Comparison of ENCODE assay signal across 8 cellular contexts in the genomic region with DNA sequence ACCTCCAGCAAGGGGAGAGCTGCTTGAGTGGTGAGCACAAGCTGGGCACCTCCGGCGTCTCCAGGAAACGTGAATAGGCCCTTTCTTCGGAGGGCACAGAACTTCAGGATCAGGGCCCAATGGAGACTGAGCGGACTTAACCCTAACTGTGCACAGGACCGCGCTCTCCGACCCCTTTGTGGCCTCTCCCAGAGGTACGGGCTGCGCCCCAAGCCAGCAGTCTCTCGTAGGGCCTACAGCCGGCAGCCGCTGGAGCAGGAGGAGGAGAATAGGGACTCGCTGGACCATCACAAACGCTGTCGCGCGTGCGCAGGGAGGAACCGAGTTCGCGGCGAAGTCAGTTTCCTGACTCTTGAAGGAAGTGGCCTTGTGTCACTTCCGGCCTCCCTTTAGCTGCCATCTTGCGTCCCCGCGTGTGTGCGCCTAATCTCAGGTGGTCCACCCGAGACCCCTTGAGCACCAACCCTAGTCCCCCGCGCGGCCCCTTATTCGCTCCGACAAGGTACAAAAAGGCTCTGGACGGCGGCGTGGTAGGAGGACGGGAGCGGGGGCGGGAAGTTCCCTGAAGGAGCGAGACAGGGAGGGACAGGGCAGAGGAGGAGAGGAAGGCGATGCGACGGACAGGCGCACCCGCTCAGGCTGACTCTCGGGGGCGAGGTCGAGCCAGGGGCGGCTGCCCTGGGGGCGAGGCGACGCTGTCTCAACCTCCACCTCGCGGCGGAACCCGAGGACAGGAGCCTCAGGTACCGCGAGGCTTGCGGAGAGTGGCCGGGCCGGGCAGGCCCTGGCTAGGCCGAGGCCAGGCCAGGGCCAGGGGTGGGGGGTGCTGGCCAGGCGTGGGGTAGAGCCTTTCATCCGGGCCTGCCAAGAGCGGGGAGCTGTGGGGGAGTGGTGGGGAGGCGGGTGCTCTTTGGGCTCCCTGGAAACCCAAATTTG. TPM values are rescaled to one million over a fixed set of nuclear protein-coding genes. Genes with fewer than 3 reads are reported as not detected.
A peak's percentile ranks its signal among the peaks of the same experiment; 100 is the strongest.
DNase-seq lines count a peak whose midpoint lies in the region; ATAC-seq, FAIRE-seq and TF ChIP-seq lines count a peak whose summit lies in the region.

A gene (plus strand): TSS at position 386 of the 936 bp plus-strand sequence. CDS start 226 bp downstream, at position 612.

- H3K9me3 ChIP-seq in adrenal gland (replicated peaks in 1 of 3): no peaks in the 10 kb centered on the region

- H3K36me3 ChIP-seq in adrenal gland (replicated peaks in 1 of 2): peaks cover 0 to 17% of the 10 kb centered on the region in 2 donors

- peaks cover 21 to 33% of the 10 kb centered on the region in 2 donors for H3K4me1 ChIP-seq in adrenal gland (replicated peaks in 1 of 2)

- ATAC-seq in HG02840 (IDR thresholded peaks at IDR 0.05; ENCODE audit: low FRiP score, unreplicated experiment) (peak; percentile 98), T-cell (replicated peaks in 1 of 4) (peak; percentile 94 to 96 (median 95)), left cardiac atrium (peak; percentile 99)

- intact Hi-C loops in adrenal gland (cut with DNase I): no loop called here
- intact Hi-C loops in left cardiac atrium (cut with DNase I): no loop called here

- peak; percentile 83 for DNase-seq in GM12891 (ENCODE audit: insufficient read length, low spot score)
- peak; percentile 78 for DNase-seq in NCI-H1436 treated with DMSO at 0.1 percent for 48 hours (lab: John Stamatoyannopoulos, UW)
- peak; percentile 84 to 96 (median 91) for DNase-seq in T-cell
- DNase-seq in adrenal gland: peak; percentile 93 to 98 (median 97)
- peak; percentile 98 for DNase-seq in left cardiac atrium
- DNase-seq in progenitor cell of endocrine pancreas (ENCODE audit: low spot score, unreplicated experiment): peak; percentile 86
- DNase-seq in ureter (ENCODE audit: low spot score): peak; percentile 96

- 0 to 1% (median 0%) methylated on average over 19 to 67 of the region's 67 CpGs for WGBS in adrenal gland, 4 donors

- POLR2A ChIA-PET in T-cell (lab: Charles Lee): interaction anchor here (0.6 to 2.5 kb wide), 5 partner anchors 13 to 507 kb away, joined by 3 to 11 read pairs (median 5); a partner anchor contains a TSS

- CTCF ChIA-PET in T-cell (lab: Charles Lee): interaction anchor here (0.5 to 1.2 kb wide), 3 partner anchors 9 to 38 kb away, joined by 3 to 8 read pairs (median 6); no protein-coding TSS in a partner anchor

- H3K4me1 Mint-ChIP-seq in T-cell: peaks cover 40 to 47% (median 46%) of the 10 kb centered on the region in 3 donors
- H3K4me1 Mint-ChIP-seq in progenitor cell of endocrine pancreas (ENCODE audit: low read depth): peaks cover 29% of the 10 kb centered on the region

- peak within 1 kb of the TSS; percentile 47 to 98 (median 84) for H3K4me3 ChIP-seq in adrenal gland

- H3K27ac Mint-ChIP-seq in T-cell (peak within 1 kb of the TSS; percentile 98 to 99), progenitor cell of endocrine pancreas (peak within 1 kb of the TSS; percentile 99)

- peak; percentile 92 for FAIRE-seq in GM12891 (lab: Jason Lieb, UNC)

- H3K36me3 Mint-ChIP-seq in T-cell: peaks cover 30% of the 10 kb centered on the region
- H3K36me3 Mint-ChIP-seq in progenitor cell of endocrine pancreas (ENCODE audit: insufficient read depth): peaks cover 21% of the 10 kb centered on the region

- H3K9me3 Mint-ChIP-seq in T-cell (no peaks in the 10 kb centered on the region), progenitor cell of endocrine pancreas (ENCODE audit: low read depth) (no peaks in the 10 kb centered on the region)

- H3K27ac ChIP-seq in adrenal gland: peak within 1 kb of the TSS; percentile 90 to 96 (median 94)

- no peaks in the 10 kb centered on the region for H3K27me3 ChIP-seq in adrenal gland

- TF ChIP-seq CTCF in adrenal gland (IDR thresholded peaks at IDR 0.05): no peak
- peak; percentile 7 for TF ChIP-seq CTCF in progenitor cell of endocrine pancreas (IDR thresholded peaks at IDR 0.05; ENCODE audit: unreplicated experiment)

- H3K4me3 Mint-ChIP-seq in T-cell: peak within 1 kb of the TSS; percentile 97 to 98 (median 98)
- H3K4me3 Mint-ChIP-seq in progenitor cell of endocrine pancreas (ENCODE audit: low read depth): peak within 1 kb of the TSS; percentile 98

- H3K27me3 Mint-ChIP-seq in T-cell (peaks cover 5 to 9% of the 10 kb centered on the region in 2 donors), progenitor cell of endocrine pancreas (no peaks in the 10 kb centered on the region)

- peak; percentile 91; the same call in 1 of the 2 replicates for TF ChIP-seq POLR2A in GM12891 (IDR thresholded peaks at IDR 0.05; ENCODE audit: low read depth, low read length)
- peak; percentile 24 to 63 for TF ChIP-seq POLR2A in adrenal gland (IDR thresholded peaks at IDR 0.05)

TF ChIP-seq in GM12891, 5 proteins besides CTCF, POLR2A, EP300 and RAD21:
- TF ChIP-seq SPI1 (IDR thresholded peaks at IDR 0.05; ENCODE audit: low read depth, low read length) (peak; percentile 68), POU2F2 (IDR thresholded peaks at IDR 0.05; ENCODE audit: low read depth, low read length) (peak; percentile 42; the same call in 1 of the 2 replicates), TAF1 (IDR thresholded peaks at IDR 0.05; ENCODE audit: low read depth, low read length) (peak; percentile 93), PAX5 (IDR thresholded peaks at IDR 0.05; ENCODE audit: insufficient read depth, low read length, severe bottlenecking) (peak; percentile 84), POLR2AphosphoS5 (IDR thresholded peaks at IDR 0.05; ENCODE audit: low read depth, low read length) (peak; percentile 95)

RNA-seq across cellular contexts. Expression of the gene that starts here (rescaled TPM):
- polyA plus RNA-seq in GM12891 (2012; ENCODE audit: low read depth, missing spikeins): 946 TPM
- total RNA-seq in T-cell (100 to 1,000 TPM; 585 to 688 (median 639) TPM), adrenal gland (100 to 1,000 TPM; 424 to 634 (median 509) TPM), left cardiac atrium (100 to 1,000 TPM; 357 to 364 TPM), progenitor cell of endocrine pancreas (589 and 604 TPM in 2 replicates), ureter (809 TPM)
- polyA plus RNA-seq in adrenal gland: 100 to 1,000 TPM; 426 to 852 (median 519) TPM

Comparison
In these comparisons a context has a peak if more than half of its experiments do, and no peak if none do; other contexts are left out.
1. Peak in every context shown above with its lines: DNase-seq, ATAC-seq, H3K4me3 ChIP-seq and H3K27ac ChIP-seq.